ENCODE assay signal across 10 cellular contexts in genomic region chr18:56532176-56532840, GRCh38.
DNase-seq lines count a peak whose midpoint lies in the region; ATAC-seq and TF ChIP-seq lines count a peak whose summit lies in the region.
"Had no signal": no experiment of that assay in that cellular context is flagged by ENCODE, and none has a peak within 500 bp of the region (broad histone marks: within the 10 kb centered on the region; RNA-seq: fewer than 3 reads in every experiment).

No MANE protein-coding gene starts in this region.

- H3K4me3 ChIP-seq in spleen: no peak overlapping the region
- no peak overlapping the region for H3K4me3 ChIP-seq in GM23338
- H3K4me3 ChIP-seq: adrenal gland, SJSA1 had no signal

- peaks cover 2% of the 10 kb centered on the region for H3K9me3 Mint-ChIP-seq in activated CD8-positive, alpha-beta memory T cell treated with anti-CD3 and anti-CD28 coated beads, Interleukin-2, amount 10 ng/mL, durations not matched to agents 7 days and 5 days (ENCODE audit: low read depth)
- H3K9me3 Mint-ChIP-seq in GM23338: peaks cover 17% of the 10 kb centered on the region

- H3F3A ChIP-seq in GM23338 (replicated peaks; ENCODE audit: low read depth): no peaks in the 10 kb centered on the region

- ATAC-seq in activated CD8-positive, alpha-beta memory T cell treated with anti-CD3 and anti-CD28 coated beads, Interleukin-2, amount 10 ng/mL, durations not matched to agents 7 days and 5 days: peak; percentile 79
- ATAC-seq in HG03575 (IDR thresholded peaks at IDR 0.05; ENCODE audit: extremely low read depth, insufficient number of reproducible peaks, low FRiP score, unreplicated experiment) (peak; percentile 98), GM23338 (no peak)

- H3K9me2 ChIP-seq in GM23338 (ENCODE audit: insufficient read depth): no peaks in the 10 kb centered on the region

- H3K36me3 ChIP-seq in spleen: no peaks in the 10 kb centered on the region
- H3K36me3 ChIP-seq in GM23338 (ENCODE audit: insufficient read depth): no peaks in the 10 kb centered on the region
- H3K36me3 ChIP-seq: adrenal gland, SJSA1 had no signal

- H3K27ac Mint-ChIP-seq in activated CD8-positive, alpha-beta memory T cell treated with anti-CD3 and anti-CD28 coated beads, Interleukin-2, amount 10 ng/mL, durations not matched to agents 7 days and 5 days: no peak overlapping the region
- no peak overlapping the region for H3K27ac Mint-ChIP-seq in GM23338

- intact Hi-C loops in spleen (cut with DNase I; ENCODE audit: low total_unique reads): no loop called here

- no peak for TF ChIP-seq POLR2A in spleen (IDR thresholded peaks at IDR 0.05)

- no peaks in the 10 kb centered on the region for H3K79me2 ChIP-seq in GM23338 (replicated peaks; ENCODE audit: insufficient read depth)

- H3K4me1 Mint-ChIP-seq in activated CD8-positive, alpha-beta memory T cell treated with anti-CD3 and anti-CD28 coated beads, Interleukin-2, amount 10 ng/mL, durations not matched to agents 7 days and 5 days: peaks cover 8% of the 10 kb centered on the region
- H3K4me1 Mint-ChIP-seq in GM23338: no peaks in the 10 kb centered on the region

- H3K9me3 ChIP-seq in spleen: no peaks in the 10 kb centered on the region
- H3K9me3 ChIP-seq: adrenal gland, SJSA1 had no signal

- no peak overlapping the region for H2AFZ ChIP-seq in GM23338

- H3K4me3 Mint-ChIP-seq in activated CD8-positive, alpha-beta memory T cell treated with anti-CD3 and anti-CD28 coated beads, Interleukin-2, amount 10 ng/mL, durations not matched to agents 7 days and 5 days: no peak overlapping the region
- H3K4me3 Mint-ChIP-seq in GM23338: no peak overlapping the region

- DNase-seq in activated CD8-positive, alpha-beta memory T cell treated with anti-CD3 and anti-CD28 coated beads, Interleukin-2, amount 10 ng/mL, durations not matched to agents 7 days and 5 days: peak; percentile 55
- no peak for DNase-seq in activated CD8-positive, alpha-beta memory T cell treated with anti-CD3 and anti-CD28 coated beads, Interleukin-2, amount 50 U/mL, for 4 hours
- DNase-seq in H4 (ENCODE audit: low spot score): peak; percentile 22
- peak; percentile 6 for DNase-seq in stimulated activated CD4-positive, alpha-beta T cell treated with anti-CD3 and anti-CD28 coated beads, Interleukin-4, amount 100 ng/mL, for 24 hours
- no peak for DNase-seq in effector CD4-positive, alpha-beta T cell
- no peak for DNase-seq in spleen
- no peak for DNase-seq in GM23338 (ENCODE audit: low spot score)
- DNase-seq: adrenal gland had no signal

- H3K36me3 Mint-ChIP-seq in activated CD8-positive, alpha-beta memory T cell treated with anti-CD3 and anti-CD28 coated beads, Interleukin-2, amount 10 ng/mL, durations not matched to agents 7 days and 5 days: peaks cover 2% of the 10 kb centered on the region
- H3K36me3 Mint-ChIP-seq in GM23338 (ENCODE audit: low read depth): peaks cover 4% of the 10 kb centered on the region; the same call in 2 of the 3 replicates

- H3K4me1 ChIP-seq in spleen (no peaks in the 10 kb centered on the region), GM23338 (ENCODE audit: insufficient read depth) (no peaks in the 10 kb centered on the region)
- H3K4me1 ChIP-seq: adrenal gland, SJSA1 had no signal

- peaks cover 4% of the 10 kb centered on the region for H3K27me3 Mint-ChIP-seq in activated CD8-positive, alpha-beta memory T cell treated with anti-CD3 and anti-CD28 coated beads, Interleukin-2, amount 10 ng/mL, durations not matched to agents 7 days and 5 days
- H3K27me3 Mint-ChIP-seq in GM23338 (ENCODE audit: insufficient read depth, low read depth, poor library complexity): peaks cover 6% of the 10 kb centered on the region

- H3K27me3 ChIP-seq in spleen (replicated peaks in 1 of 7) (no peaks in the 10 kb centered on the region), GM23338 (ENCODE audit: insufficient read depth) (no peaks in the 10 kb centered on the region)
- H3K27me3 ChIP-seq: adrenal gland, SJSA1 had no signal

- no peak overlapping the region for H3K27ac ChIP-seq in spleen
- no peak overlapping the region for H3K27ac ChIP-seq in GM23338 (ENCODE audit: low read depth)
- H3K27ac ChIP-seq: adrenal gland, SJSA1 had no signal

- H4K20me1 ChIP-seq in GM23338 (replicated peaks; ENCODE audit: insufficient read depth): no peaks in the 10 kb centered on the region

- WGBS in spleen, 5 donors: 47 to 78% (median 49%) methylated on average over 3 of the region's 3 CpGs

- TF ChIP-seq CTCF in spleen (IDR thresholded peaks at IDR 0.05 in 8 of 11, conservative IDR thresholded peaks at IDR 0.05 in 3 of 11) (no peak), GM23338 (conservative IDR thresholded peaks at IDR 0.05; ENCODE audit: low read depth in 2 of 2) (no peak)

- no peak overlapping the region for H3K4me2 ChIP-seq in GM23338

- CTCF ChIA-PET in activated CD8-positive, alpha-beta memory T cell treated with anti-CD3 and anti-CD28 coated beads, Interleukin-2, amount 10 ng/mL, durations not matched to agents 7 days and 5 days (lab: Charles Lee): no interaction called here

TF ChIP-seq in GM23338, 12 proteins besides CTCF, POLR2A, EP300 and RAD21 (continues in another document):
- no peak for TF ChIP-seq ZNF114 (CRISPR knock-in tag; IDR thresholded peaks at IDR 0.05)
- TF ChIP-seq EZH2phosphoT487 (IDR thresholded peaks at IDR 0.05; ENCODE audit: unreplicated experiment): no peak
- TF ChIP-seq ZNF462 (CRISPR knock-in tag; IDR thresholded peaks at IDR 0.05): no peak
- no peak for TF ChIP-seq EZH2 (IDR thresholded peaks at IDR 0.05; ENCODE audit: low read depth, unreplicated experiment)
- TF ChIP-seq, protein P1, sequence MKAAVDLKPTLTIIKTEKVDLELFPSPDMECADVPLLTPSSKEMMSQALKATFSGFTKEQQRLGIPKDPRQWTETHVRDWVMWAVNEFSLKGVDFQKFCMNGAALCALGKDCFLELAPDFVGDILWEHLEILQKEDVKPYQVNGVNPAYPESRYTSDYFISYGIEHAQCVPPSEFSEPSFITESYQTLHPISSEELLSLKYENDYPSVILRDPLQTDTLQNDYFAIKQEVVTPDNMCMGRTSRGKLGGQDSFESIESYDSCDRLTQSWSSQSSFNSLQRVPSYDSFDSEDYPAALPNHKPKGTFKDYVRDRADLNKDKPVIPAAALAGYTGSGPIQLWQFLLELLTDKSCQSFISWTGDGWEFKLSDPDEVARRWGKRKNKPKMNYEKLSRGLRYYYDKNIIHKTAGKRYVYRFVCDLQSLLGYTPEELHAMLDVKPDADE (IDR thresholded peaks at IDR 0.05): no peak
- no peak for TF ChIP-seq JUNB (IDR thresholded peaks at IDR 0.05; ENCODE audit: unreplicated experiment)
- no peak for TF ChIP-seq ZNF331 (CRISPR knock-in tag; IDR thresholded peaks at IDR 0.05; ENCODE audit: low read depth)
- no peak for TF ChIP-seq NANOG (IDR thresholded peaks at IDR 0.05; ENCODE audit: borderline replicate concordance)

Comparison
In these comparisons a context has a peak if more than half of its experiments do, and no peak if none do; other contexts are left out.
1. DNase-seq: peak in activated CD8-positive, alpha-beta memory T cell treated with anti-CD3 and anti-CD28 coated beads, Interleukin-2, amount 10 ng/mL, durations not matched to agents 7 days and 5 days (single experiment), H4 (single experiment) and stimulated activated CD4-positive, alpha-beta T cell treated with anti-CD3 and anti-CD28 coated beads, Interleukin-4, amount 100 ng/mL, for 24 hours (single experiment); none in activated CD8-positive, alpha-beta memory T cell treated with anti-CD3 and anti-CD28 coated beads, Interleukin-2, amount 50 U/mL, for 4 hours (single experiment), effector CD4-positive, alpha-beta T cell (single experiment), spleen (single experiment) and GM23338 (single experiment).